Comparison of ENCODE assay signal across 15 cellular contexts in genomic region chr6:37047933-37048850, GRCh38. TPM values are rescaled to one million over a fixed set of nuclear protein-coding genes. Genes with fewer than 3 reads are reported as not detected.
A peak's percentile ranks its signal among the peaks of the same experiment; 100 is the strongest.
DNase-seq lines count a peak whose midpoint lies in the region; ATAC-seq, FAIRE-seq and TF ChIP-seq lines count a peak whose summit lies in the region.
"Had no signal": no experiment of that assay in that cellular context is flagged by ENCODE, and none has a peak within 500 bp of the region (broad histone marks: within the 10 kb centered on the region; RNA-seq: fewer than 3 reads in every experiment).

No MANE protein-coding gene starts in this region.

- H3K9me3 ChIP-seq in MM.1S (replicated peaks; ENCODE audit: insufficient read depth, low read length) (no peaks in the 10 kb centered on the region), K562 (replicated peaks; ENCODE audit: control insufficient read depth, insufficient read depth, low read depth, low read length) (no peaks in the 10 kb centered on the region), neutrophil (no peaks in the 10 kb centered on the region)

- H3K9me1 ChIP-seq in K562 (ENCODE audit: control insufficient read depth, insufficient read depth, low read length), result no peaks in the 10 kb centered on the region

- H3K9ac ChIP-seq in MM.1S (ENCODE audit: low read length), result 0 out of 2 replicates have a peak overlapping the region, but pooled peaks have one; percentile 19
- H3K9ac ChIP-seq in K562 (ENCODE audit: insufficient read depth in 1 of 2, low read depth in 2 of 2, low read length in 2 of 2), result peak overlapping the region; percentile 77 to 82

- no peaks in the 10 kb centered on the region for H3K9me3 Mint-ChIP-seq in activated CD8-positive, alpha-beta memory T cell treated with anti-CD3 and anti-CD28 coated beads, Interleukin-2, amount 10 ng/mL, durations not matched to agents 7 days and 5 days (ENCODE audit: low read depth)
- H3K9me3 Mint-ChIP-seq: nephron progenitor cell had no signal

- no TSS peak for BruUV-seq in K562 (replicated peaks; lab: Mats Ljungman, UMichigan)

- H3K4me1 Mint-ChIP-seq in activated CD8-positive, alpha-beta memory T cell treated with anti-CD3 and anti-CD28 coated beads, Interleukin-2, amount 10 ng/mL, durations not matched to agents 7 days and 5 days, result peaks cover 78% of the 10 kb centered on the region

- FAIRE-seq in K562 (lab: Jason Lieb, UNC) (peak; percentile 11), urothelium cell line (lab: Jason Lieb, UNC) (no peak)

- CTCF ChIA-PET in activated CD8-positive, alpha-beta memory T cell treated with anti-CD3 and anti-CD28 coated beads, Interleukin-2, amount 10 ng/mL, durations not matched to agents 7 days and 5 days (lab: Charles Lee), result interaction anchor here (1.0 to 32.5 kb wide), 13 partner anchors 8 to 174 kb away, joined by 3 to 610 read pairs (median 4); partner anchors contain the start of genes PIM1 and PPIL1
- CTCF ChIA-PET in K562 (lab: Yijun Ruan, JAX; ENCODE audit: low intra/inter-chr PET ratio), result interaction anchor here (0.9 to 4.6 kb wide), 2 partner anchors 123 to 159 kb away, joined by 4 to 83 read pairs; partner anchors contain the start of gene PIM1

- H3K4me2 ChIP-seq in MM.1S (ENCODE audit: low read depth, low read length), result peak overlapping the region; percentile 71; the same call in 1 of the 2 replicates
- H3K4me2 ChIP-seq in K562 (ENCODE audit: insufficient read depth, low read length), result peak overlapping the region; percentile 80

- intact Hi-C loops in K562 (cut with micrococcal nuclease), result no loop called here

- H3K4me3 ChIP-seq in MM.1S (ENCODE audit: low read length), result no peak overlapping the region
- H3K4me3 ChIP-seq in K562, result no peak overlapping the region
- H3K4me3 ChIP-seq in neutrophil (ENCODE audit: low read depth in 1 of 2, low read length in 1 of 2), result no peak overlapping the region

- peak; percentile 46 for TF ChIP-seq EP300 in K562 (IDR thresholded peaks at IDR 0.05; ENCODE audit: low read length)

- H3K27me3 ChIP-seq in MM.1S (replicated peaks; ENCODE audit: insufficient read depth, low read length), result no peaks in the 10 kb centered on the region
- no peaks in the 10 kb centered on the region for H3K27me3 ChIP-seq in K562 (ENCODE audit: control insufficient read depth in 2 of 2, insufficient read depth in 2 of 2, low read length in 2 of 2)
- no peaks in the 10 kb centered on the region for H3K27me3 ChIP-seq in neutrophil

- no peak for TF ChIP-seq RAD21 in K562 (CRISPR knock-in tag; conservative IDR thresholded peaks at IDR 0.05 in 1 of 2, IDR thresholded peaks at IDR 0.05 in 1 of 2)

- TF ChIP-seq POLR2A in K562 (conservative IDR thresholded peaks at IDR 0.05), result no peak

- peak overlapping the region; percentile 93; the same call in 1 of the 2 replicates for H3K27ac ChIP-seq in MM.1S (ENCODE audit: low read length)
- H3K27ac ChIP-seq in K562 (ENCODE audit: extremely low read depth, low read depth, low read length), result peak overlapping the region; percentile 95
- peak overlapping the region; percentile 94 for H3K27ac ChIP-seq in neutrophil

- H3K9me2 ChIP-seq in MM.1S (replicated peaks; ENCODE audit: insufficient read depth, low read length), result no peaks in the 10 kb centered on the region

- ATAC-seq in activated CD8-positive, alpha-beta memory T cell treated with anti-CD3 and anti-CD28 coated beads, Interleukin-2, amount 10 ng/mL, durations not matched to agents 7 days and 5 days, result no peak
- ATAC-seq in K562 (no peak), GM21360 (IDR thresholded peaks at IDR 0.05; ENCODE audit: unreplicated experiment) (no peak)

- peaks cover 15% of the 10 kb centered on the region for H3K36me3 Mint-ChIP-seq in activated CD8-positive, alpha-beta memory T cell treated with anti-CD3 and anti-CD28 coated beads, Interleukin-2, amount 10 ng/mL, durations not matched to agents 7 days and 5 days

- H2AFZ ChIP-seq in MM.1S (ENCODE audit: low read length), result peak overlapping the region; percentile 88; the same call in 1 of the 2 replicates
- peak overlapping the region; percentile 69 for H2AFZ ChIP-seq in K562 (ENCODE audit: low read depth, low read length)

- H3K27me3 Mint-ChIP-seq in activated CD8-positive, alpha-beta memory T cell treated with anti-CD3 and anti-CD28 coated beads, Interleukin-2, amount 10 ng/mL, durations not matched to agents 7 days and 5 days, result no peaks in the 10 kb centered on the region

- POLR2A ChIA-PET in K562 (lab: Yijun Ruan, JAX), result interaction anchor here (0.7 to 3.3 kb wide), 9 partner anchors 8 to 209 kb away, joined by 3 to 15 read pairs (median 4); partner anchors contain the start of genes PIM1 and TBC1D22B

- WGBS in K562 (ENCODE audit: insufficient coverage, low coverage, missing lambda C conversion rate), result 49% methylated on average over 10 of the region's 10 CpGs

- DNase-seq in activated CD8-positive, alpha-beta memory T cell treated with anti-CD3 and anti-CD28 coated beads, Interleukin-2, amount 10 ng/mL, durations not matched to agents 7 days and 5 days, result no peak
- DNase-seq in activated CD8-positive, alpha-beta memory T cell treated with anti-CD3 and anti-CD28 coated beads, Interleukin-2, amount 50 U/mL, for 48 hours, result no peak
- DNase-seq in MM.1S (no peak), K562 (ENCODE audit: extremely low read depth in 1 of 4, low spot score in 3 of 4) (peak in 2 of 4 experiments; percentile 44 to 61), amniotic stem cell (lab: John Stamatoyannopoulos, UW) (no peak), urothelium cell line (ENCODE audit: low spot score) (no peak)
- DNase-seq: anterior cingulate cortex, GOT3, left cardiac atrium, NCI-H1417 treated with DMSO at 0.1 percent for 48 hours, NCI-H526 treated with DMSO at 0.1 percent for 48 hours, nephron progenitor cell had no signal

- peaks cover 49% of the 10 kb centered on the region for H3K4me1 ChIP-seq in MM.1S (ENCODE audit: low read length)
- H3K4me1 ChIP-seq in K562 (replicated peaks in 1 of 2; ENCODE audit: control insufficient read depth in 2 of 2, insufficient read depth in 2 of 2, low read length in 2 of 2), result peaks cover 61 to 65% of the 10 kb centered on the region in 2 experiments
- H3K4me1 ChIP-seq in neutrophil (ENCODE audit: control insufficient read depth in 1 of 2, insufficient read depth in 1 of 2, low read depth in 1 of 2, low read length in 1 of 2), result peaks cover 42 to 55% of the 10 kb centered on the region in 2 experiments

- H3F3A ChIP-seq in MM.1S (ENCODE audit: insufficient read depth, low read length), result peaks cover 10% of the 10 kb centered on the region

- no peak for TF ChIP-seq CTCF in MM.1S (IDR thresholded peaks at IDR 0.05; ENCODE audit: low read length)
- no peak for TF ChIP-seq CTCF in K562 (IDR thresholded peaks at IDR 0.05 in 2 of 3, conservative IDR thresholded peaks at IDR 0.05 in 1 of 3; ENCODE audit: insufficient read depth in 2 of 3, low read depth in 1 of 3, low read length in 3 of 3)
- no peak for TF ChIP-seq CTCF in neutrophil (IDR thresholded peaks at IDR 0.05)

- H4K20me1 ChIP-seq in MM.1S (ENCODE audit: insufficient read depth, low read length) (no peaks in the 10 kb centered on the region), K562 (replicated peaks; ENCODE audit: control insufficient read depth, insufficient read depth, low read length) (no peaks in the 10 kb centered on the region)

- in situ Hi-C loops in K562 (cut with MboI), result no loop called here

- H3K4me3 Mint-ChIP-seq in activated CD8-positive, alpha-beta memory T cell treated with anti-CD3 and anti-CD28 coated beads, Interleukin-2, amount 10 ng/mL, durations not matched to agents 7 days and 5 days, result peak overlapping the region; percentile 83
- H3K4me3 Mint-ChIP-seq: nephron progenitor cell had no signal

- H3K79me2 ChIP-seq in MM.1S (ENCODE audit: low read length), result no peaks in the 10 kb centered on the region
- H3K79me2 ChIP-seq in K562 (ENCODE audit: control insufficient read depth, insufficient read depth, low read length), result peaks cover 33% of the 10 kb centered on the region; the same call in 2 of the 3 replicates

- H3K36me3 ChIP-seq in MM.1S (replicated peaks; ENCODE audit: insufficient read depth, low read length), result no peaks in the 10 kb centered on the region
- no peaks in the 10 kb centered on the region for H3K36me3 ChIP-seq in K562 (ENCODE audit: control insufficient read depth, insufficient read depth, low read length)
- H3K36me3 ChIP-seq in neutrophil, result no peaks in the 10 kb centered on the region

- peak overlapping the region; percentile 96 for H3K27ac Mint-ChIP-seq in activated CD8-positive, alpha-beta memory T cell treated with anti-CD3 and anti-CD28 coated beads, Interleukin-2, amount 10 ng/mL, durations not matched to agents 7 days and 5 days

TF ChIP-seq in K562, 482 proteins besides CTCF, POLR2A, EP300 and RAD21 (continues in another document):
- TF ChIP-seq RBBP5 (IDR thresholded peaks at IDR 0.05; ENCODE audit: borderline replicate concordance, insufficient read depth, low read length, poor library complexity, severe bottlenecking) (peak; percentile 3), HSF4 (CRISPR knock-in tag; IDR thresholded peaks at IDR 0.05; ENCODE audit: borderline replicate concordance) (no peak), RBM39 (optimal IDR thresholded peaks at IDR 0.05; ENCODE audit: low read depth, low read length) (peak; percentile 58), FOXK2 (conservative IDR thresholded peaks at IDR 0.05 in 1 of 2, IDR thresholded peaks at IDR 0.05 in 1 of 2; ENCODE audit: low read depth in 2 of 2) (peak in 1 of 2 experiments; percentile 58; a peak in 2 of 4 replicates), ZNF695 (CRISPR knock-in tag; IDR thresholded peaks at IDR 0.05) (no peak)

RNA-seq across cellular contexts. Expression of gene FGD2, which starts 42.7 kb away (rescaled TPM):
- 10 to 100 TPM; 15.6 to 26.3 TPM for total RNA-seq in activated CD8-positive, alpha-beta memory T cell treated with anti-CD3 and anti-CD28 coated beads, Interleukin-2, amount 10 ng/mL, durations not matched to agents 7 days and 5 days
- 0.30 and 0.49 TPM in 2 replicates for total RNA-seq in K562 (2011; cell fraction: chromatin; rRNA removed; ENCODE audit: low replicate concordance)
- 0.13 TPM in 1 of 2 replicates, not detected in the other for total RNA-seq in K562 (2011; cell fraction: nucleolus; rRNA removed)
- total RNA-seq in K562 (2011; cell fraction: nucleoplasm; rRNA removed), result 0.37 TPM in 1 of 2 replicates, not detected in the other
- total RNA-seq in K562 (2014; rRNA removed) (0.04 TPM in 1 of 2 replicates, not detected in the other), K562 (2014; rRNA removed; fragmentation: Illumina TruSeq; extraction: Trizol) (not detected in 2 replicates), K562 (2015; rRNA removed; fragmentation: Illumina TruSeq; extraction: Trizol) (0.15 TPM in 1 of 2 replicates, not detected in the other), K562 (2021) (0.13 TPM in 1 of 2 replicates, not detected in the other)
- polyA plus RNA-seq in K562 (2011; rRNA removed) (0.04 TPM in 1 of 2 replicates, not detected in the other), K562 (2014; fragmentation: Illumina TruSeq; extraction: Trizol) (not detected in 2 replicates), K562 (2014; fragmentation: Nextera tagmentation; extraction: Ambion mirVana) (not detected), K562 (2014; rRNA removed) (0.09 TPM in 1 of 2 replicates, not detected in the other)
- 0.04 and 0.06 TPM in 2 replicates for polyA plus RNA-seq in K562 (2011; cell fraction: cytosol; rRNA removed)
- 0.15 and 0.44 TPM in 2 replicates for polyA plus RNA-seq in K562 (2011; cell fraction: nucleus; rRNA removed)
- 0.17 and 0.42 TPM in 2 replicates for polyA plus RNA-seq in K562 (2012)
- polyA minus RNA-seq in K562 (2011; rRNA and poly(A)+ RNA removed), result 0.03 TPM in 1 of 2 replicates, not detected in the other
- not detected in 2 replicates for polyA minus RNA-seq in K562 (2011; cell fraction: cytosol; rRNA and poly(A)+ RNA removed)
- polyA minus RNA-seq in K562 (2011; cell fraction: nucleus; rRNA and poly(A)+ RNA removed), result 0.33 TPM in 1 of 2 replicates, not detected in the other
- total RNA-seq: Daoy had no signal

Comparison
In these comparisons a context has a peak if more than half of its experiments do, and no peak if none do; other contexts are left out.
1. RNA of gene FGD2, which starts 42.7 kb away (total RNA-seq): 15.6 to 26.3 TPM in activated CD8-positive, alpha-beta memory T cell treated with anti-CD3 and anti-CD28 coated beads, Interleukin-2, amount 10 ng/mL, durations not matched to agents 7 days and 5 days; 0.04 to 0.49 TPM in K562; every median in the first group is over 10 times any median in the second.
2. Peak in every context shown above with its lines, with median percentiles within 50 percentile points of each other: H3K27ac ChIP-seq.